8 cellular contexts compared by ENCODE assay signal in the genomic region with DNA sequence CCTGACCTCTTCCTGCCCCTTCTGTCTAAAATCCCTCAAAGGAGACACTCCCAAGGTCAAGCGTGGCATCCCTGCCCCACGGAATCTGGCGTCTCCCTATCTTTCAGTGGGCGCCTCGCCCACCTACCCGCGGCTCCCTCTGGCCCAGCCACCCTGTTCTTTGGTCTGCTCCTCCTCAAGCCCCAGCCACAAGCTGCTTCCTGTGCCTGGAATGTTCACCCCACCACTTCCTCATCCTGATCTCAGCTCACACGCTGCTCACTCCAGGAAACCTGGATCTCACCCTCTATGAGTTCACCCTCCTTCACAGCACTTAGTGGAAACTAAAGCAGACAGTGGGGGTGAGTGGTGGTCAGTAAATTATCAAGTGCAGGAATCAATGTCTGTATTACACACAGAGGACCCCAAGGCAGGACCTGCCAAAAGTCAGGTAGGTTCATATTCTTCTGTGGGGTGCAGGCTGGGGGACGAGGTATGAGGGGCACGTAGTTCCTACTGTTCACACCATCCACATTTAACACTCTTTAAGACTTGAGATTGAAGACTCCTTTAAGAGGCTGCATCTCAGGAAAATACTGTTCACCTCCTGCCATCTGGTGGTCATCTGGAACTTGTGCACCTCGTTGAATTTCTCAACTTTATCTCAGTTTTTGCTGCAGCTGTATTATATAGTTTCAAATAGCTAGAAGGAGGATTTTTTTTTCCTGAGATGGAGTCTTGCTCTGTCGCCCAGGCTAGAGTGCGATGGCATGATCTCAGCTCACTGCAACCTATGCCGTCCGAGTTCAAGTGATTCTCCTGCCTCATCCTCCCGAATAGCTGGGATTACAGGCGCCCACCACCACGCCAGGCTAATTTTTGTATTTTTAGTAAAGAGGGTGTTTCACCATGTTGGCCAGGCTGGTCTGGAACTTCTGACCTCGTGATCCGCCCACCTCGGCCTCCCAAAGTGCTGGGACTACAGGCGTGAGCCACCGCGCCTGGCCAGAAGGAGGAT.
DNase-seq lines count a peak whose midpoint lies in the region; ATAC-seq and TF ChIP-seq lines count a peak whose summit lies in the region.

No MANE protein-coding gene starts in this region.

- intact Hi-C loops in Calu3 (cut with micrococcal nuclease; ENCODE audit: unreplicated experiment) = loop anchor here (1.0 to 10.0 kb wide), 3 partner anchors 350 to 1022 kb away; a partner anchor contains a TSS

- H3K4me3 ChIP-seq in foreskin fibroblast (ENCODE audit: low read depth in 1 of 2, low read length in 2 of 2) = no peak overlapping the region
- no peak overlapping the region for H3K4me3 ChIP-seq in parathyroid adenoma (ENCODE audit: low read depth, low read length)

- H3K9me3 Mint-ChIP-seq in Calu3 (ENCODE audit: low read depth, unreplicated experiment) = no peaks in the 10 kb centered on the region

- no TSS peak for BruUV-seq in Calu3 (replicated peaks; lab: Mats Ljungman, UMichigan)

- H3K4me3 Mint-ChIP-seq in Calu3 (ENCODE audit: low read depth, unreplicated experiment) (peak overlapping the region; percentile 5), T-helper 17 cell (no peak overlapping the region)

- H3K27ac ChIP-seq in parathyroid adenoma = no peak overlapping the region

- H3K27me3 ChIP-seq in parathyroid adenoma (ENCODE audit: control insufficient read depth, insufficient read depth, low read length) = no peaks in the 10 kb centered on the region

- no peak overlapping the region for H2AFZ ChIP-seq in parathyroid adenoma

- ATAC-seq in GM18861 (IDR thresholded peaks at IDR 0.05; ENCODE audit: unreplicated experiment) (peak; percentile 78), T-helper 17 cell (peak; percentile 46), GM21717 (IDR thresholded peaks at IDR 0.05; ENCODE audit: unreplicated experiment) (no peak), GM21737 (IDR thresholded peaks at IDR 0.05; ENCODE audit: unreplicated experiment) (no peak)

- no peak overlapping the region for H3K4me2 ChIP-seq in parathyroid adenoma (ENCODE audit: low read length)

- TF ChIP-seq CTCF in Calu3 (IDR thresholded peaks at IDR 0.05; ENCODE audit: unreplicated experiment) = peak; percentile 64
- peak; percentile 71 for TF ChIP-seq CTCF in foreskin fibroblast (IDR thresholded peaks at IDR 0.05; ENCODE audit: low read depth, low read length)
- peak; percentile 65 for TF ChIP-seq CTCF in parathyroid adenoma (IDR thresholded peaks at IDR 0.05)

- no peak overlapping the region for H3K9ac ChIP-seq in parathyroid adenoma

- H3K79me2 ChIP-seq in parathyroid adenoma = no peaks in the 10 kb centered on the region

- H3K4me1 ChIP-seq in parathyroid adenoma = no peaks in the 10 kb centered on the region

- H3K36me3 Mint-ChIP-seq in Calu3 (ENCODE audit: insufficient read depth, unreplicated experiment) (peaks cover 6% of the 10 kb centered on the region), T-helper 17 cell (ENCODE audit: low read depth) (no peaks in the 10 kb centered on the region)

- H3K27ac Mint-ChIP-seq in Calu3 (ENCODE audit: unreplicated experiment) (peak overlapping the region; percentile 34), T-helper 17 cell (no peak overlapping the region)

- CTCF ChIA-PET in Calu3 (lab: Charles Lee) = interaction anchor here (0.6 to 1.3 kb wide), 4 partner anchors 155 to 563 kb away, joined by 3 to 5 read pairs (median 4); no protein-coding TSS in a partner anchor

- H3K36me3 ChIP-seq in parathyroid adenoma (ENCODE audit: control insufficient read depth, insufficient read depth, low read length) = no peaks in the 10 kb centered on the region

- DNase-seq in Calu3 (peak; percentile 52), KBM-7 (peak; percentile 71), T-helper 17 cell (no peak), foreskin fibroblast (peak; percentile 46 to 81)

- in situ Hi-C loops in KBM-7 (cut with MboI; ENCODE audit: low pct_unique_long_range_greater_than_20kb, low sequenced_read_pairs) = no loop called here

- H3K4me1 Mint-ChIP-seq in Calu3 (ENCODE audit: low read depth, unreplicated experiment) (peaks cover 27% of the 10 kb centered on the region), T-helper 17 cell (peaks cover 4% of the 10 kb centered on the region)

- H3K9me3 ChIP-seq in T-helper 17 cell (ENCODE audit: control insufficient read depth, low read length, poor library complexity, severe bottlenecking) (no peaks in the 10 kb centered on the region), parathyroid adenoma (ENCODE audit: control insufficient read depth, low read length) (no peaks in the 10 kb centered on the region)

- H3K27me3 Mint-ChIP-seq in Calu3 (ENCODE audit: unreplicated experiment) = no peaks in the 10 kb centered on the region
- H3K27me3 Mint-ChIP-seq in T-helper 17 cell = peaks cover 20% of the 10 kb centered on the region

Comparison
In these comparisons a context has a peak if more than half of its experiments do, and no peak if none do; other contexts are left out.
1. DNase-seq: peak in Calu3 (single experiment), KBM-7 (single experiment) and foreskin fibroblast (2 of 2); none in T-helper 17 cell (0 of 3).
2. ATAC-seq: peak in GM18861 (single experiment) and T-helper 17 cell (single experiment); none in GM21717 (single experiment) and GM21737 (single experiment).
3. Peak in every context shown above with its lines, with median percentiles within 50 percentile points of each other: CTCF ChIP-seq.